Comparison of ENCODE assay signal across 13 cellular contexts in the genomic region with DNA sequence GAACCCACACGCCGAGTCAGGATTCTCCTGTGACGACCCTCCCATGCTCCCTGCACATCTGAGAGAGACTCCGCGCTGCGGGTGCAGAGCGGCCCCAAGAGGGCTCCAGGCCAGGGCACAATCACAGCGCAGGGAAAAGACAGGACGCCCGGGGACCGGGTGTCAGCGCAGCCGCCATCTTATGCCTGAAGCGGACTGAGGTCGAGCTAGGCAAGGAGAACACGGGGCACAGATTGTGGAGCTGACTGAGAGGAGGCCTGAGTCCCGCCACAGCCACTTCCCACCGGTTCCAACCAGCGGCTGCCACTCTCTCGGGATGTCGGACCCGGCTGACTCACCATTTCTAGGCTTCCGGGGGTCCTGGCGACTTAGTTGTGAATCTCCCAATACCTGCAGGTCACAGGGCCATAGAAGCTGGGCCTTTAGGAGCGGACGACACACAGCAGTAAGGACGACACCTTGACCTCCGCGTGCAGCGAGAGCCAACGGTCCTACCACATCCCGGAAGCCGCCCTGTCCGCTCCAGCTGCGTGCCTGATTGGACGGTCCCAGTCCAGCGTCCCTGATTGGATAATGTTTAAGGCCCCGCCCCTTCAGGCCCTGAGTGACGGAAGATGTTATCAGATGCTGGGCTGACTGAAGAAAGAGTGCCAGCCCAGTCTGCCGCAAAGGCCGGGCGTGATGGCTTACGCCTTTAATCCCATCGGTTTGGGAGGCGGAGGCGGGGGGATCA. TPM values are rescaled to one million over a fixed set of nuclear protein-coding genes. Genes with fewer than 3 reads are reported as not detected.
DNase-seq lines count a peak whose midpoint lies in the region; ATAC-seq, FAIRE-seq and TF ChIP-seq lines count a peak whose summit lies in the region.
"Had no signal": no experiment of that assay in that cellular context is flagged by ENCODE, and none has a peak within 500 bp of the region (broad histone marks: within the 10 kb centered on the region; RNA-seq: fewer than 3 reads in every experiment).

Gene ZNF728, minus strand, starts transcription at position 487 of the 733 bp plus-strand sequence. Its CDS starts 146 bp downstream, at position 341.

- peak within 1 kb of the TSS; percentile 15 for H2AFZ ChIP-seq in keratinocyte (ENCODE audit: control insufficient read depth, low read length)

- H3K4me3 ChIP-seq in ascending aorta = peak within 1 kb of the TSS; percentile 44 to 66
- H3K4me3 ChIP-seq in keratinocyte (ENCODE audit: control insufficient read depth in 2 of 3, extremely low read depth in 1 of 3, insufficient read depth in 2 of 3, low read depth in 1 of 3, low read length in 3 of 3) = no peak within 1 kb of the TSS

- H3K4me1 ChIP-seq in ascending aorta = no peaks in the 10 kb centered on the region
- H3K4me1 ChIP-seq in keratinocyte (ENCODE audit: control insufficient read depth, extremely low read depth, insufficient read depth, low read length) = no peaks in the 10 kb centered on the region

- no peak within 1 kb of the TSS for H3K9ac ChIP-seq in keratinocyte (ENCODE audit: control insufficient read depth, extremely low read depth, insufficient read depth, low read length)

- H3K36me3 ChIP-seq in ascending aorta = no peaks in the 10 kb centered on the region
- H3K36me3 ChIP-seq in keratinocyte (ENCODE audit: control insufficient read depth in 2 of 2, extremely low read depth in 1 of 2, insufficient read depth in 2 of 2, low read length in 2 of 2) = no peaks in the 10 kb centered on the region

- H4K20me1 ChIP-seq in keratinocyte (ENCODE audit: control insufficient read depth, extremely low read depth, insufficient read depth, low read length) = no peaks in the 10 kb centered on the region

- no peaks in the 10 kb centered on the region for H3K9me1 ChIP-seq in keratinocyte (ENCODE audit: control insufficient read depth, extremely low read depth, insufficient read depth, low read length)

- DNase-seq in G401 (ENCODE audit: low spot score) (peak; percentile 7), ascending aorta (ENCODE audit: low spot score in 2 of 2) (peak; percentile 20 to 84), keratinocyte (ENCODE audit: low read depth, low spot score) (no peak), retina (peak; percentile 8), iPS-NIHi7 (ENCODE audit: extremely low spot score) (no peak), D341Med (ENCODE audit: low spot score) (no peak)
- DNase-seq: activated CD8-positive, alpha-beta memory T cell treated with anti-CD3 and anti-CD28 coated beads, Interleukin-2, amount 50 U/mL, for 4 hours; cerebellar nuclear complex; NCI-H2029 treated with DMSO at 0.1 percent for 48 hours; T-helper 1 cell had no signal

- intact Hi-C loops in ascending aorta (cut with DNase I) = no loop called here

- H3K27ac ChIP-seq in ascending aorta (peak within 1 kb of the TSS in 1 of 2 donors; percentile 62), keratinocyte (ENCODE audit: control insufficient read depth, insufficient read depth, low read length) (no peak within 1 kb of the TSS)

- no peaks in the 10 kb centered on the region for H3K79me2 ChIP-seq in keratinocyte (ENCODE audit: control insufficient read depth, insufficient read depth, low read length)

- H3K4me2 ChIP-seq in keratinocyte (ENCODE audit: control insufficient read depth, extremely low read depth, insufficient read depth, low read depth, low read length) = no peak within 1 kb of the TSS

- in situ Hi-C loops in G401 (cut with HindIII; ENCODE audit: low sequenced_read_pairs) = no loop called here

- dilution Hi-C loops in keratinocyte (cut with MboI; ENCODE audit: extremely low pct_ligation_motif_present, low sequenced_read_pairs) = no loop called here

- H3K27me3 ChIP-seq in ascending aorta = no peaks in the 10 kb centered on the region
- no peaks in the 10 kb centered on the region for H3K27me3 ChIP-seq in keratinocyte (ENCODE audit: control insufficient read depth, extremely low read depth, insufficient read depth, low read length)

- no peak for FAIRE-seq in keratinocyte (lab: Jason Lieb, UNC)
- FAIRE-seq: GM18507 had no signal

- no peak for ATAC-seq in GM18511 (IDR thresholded peaks at IDR 0.05; ENCODE audit: unreplicated experiment)
- ATAC-seq in HG03571 (IDR thresholded peaks at IDR 0.05; ENCODE audit: unreplicated experiment) = no peak

- H3K9me3 ChIP-seq in ascending aorta = peaks cover 3 to 22% of the 10 kb centered on the region in 2 donors
- peaks cover 4% of the 10 kb centered on the region for H3K9me3 ChIP-seq in keratinocyte (ENCODE audit: control insufficient read depth, low read depth, low read length)

- TF ChIP-seq CTCF in ascending aorta (IDR thresholded peaks at IDR 0.05) (no peak), keratinocyte (optimal IDR thresholded peaks at IDR 0.05 in 1 of 3, IDR thresholded peaks at IDR 0.05 in 1 of 3, conservative IDR thresholded peaks at IDR 0.05 in 1 of 3; ENCODE audit: extremely low read depth in 1 of 3, insufficient read depth in 2 of 3, low read length in 3 of 3) (no peak)

RNA-seq across cellular contexts. Expression of gene ZNF728, which starts in this region (rescaled TPM):
- total RNA-seq in G401 (2014; rRNA removed; shearing (Covaris generic)) = not detected in 2 replicates
- 7.0 TPM for total RNA-seq in ascending aorta
- not detected in 3 replicates for polyA plus RNA-seq in keratinocyte
- not detected for polyA plus RNA-seq in keratinocyte (2011; ENCODE audit: low read depth)
- polyA plus RNA-seq in keratinocyte (2011; cell fraction: cytosol; rRNA removed) = not detected in 2 replicates
- polyA plus RNA-seq in keratinocyte (2011; cell fraction: nucleus; rRNA removed) = not detected in 2 replicates
- polyA plus RNA-seq in keratinocyte (2012; ENCODE audit: low replicate concordance) = not detected in 2 replicates
- 0.16 TPM in 1 of 3 replicates, not detected in the others for polyA minus RNA-seq in keratinocyte
- not detected for polyA minus RNA-seq in keratinocyte (2011; cell fraction: cytosol; rRNA and poly(A)+ RNA removed)
- not detected in 2 replicates for polyA minus RNA-seq in keratinocyte (2011; cell fraction: nucleus; rRNA and poly(A)+ RNA removed)

Comparison
In these comparisons a context has a peak if more than half of its experiments do, and no peak if none do; other contexts are left out.
1. Peak in DNase-seq in G401; RNA of the gene not detected or under 1 TPM.
2. DNase-seq: peak in ascending aorta (2 of 2) and retina (single experiment); none in keratinocyte (single experiment), iPS-NIHi7 (single experiment) and D341Med (single experiment).
3. H3K4me3 ChIP-seq: peak in ascending aorta (2 of 2); none in keratinocyte (0 of 3).